In the genomic region with DNA sequence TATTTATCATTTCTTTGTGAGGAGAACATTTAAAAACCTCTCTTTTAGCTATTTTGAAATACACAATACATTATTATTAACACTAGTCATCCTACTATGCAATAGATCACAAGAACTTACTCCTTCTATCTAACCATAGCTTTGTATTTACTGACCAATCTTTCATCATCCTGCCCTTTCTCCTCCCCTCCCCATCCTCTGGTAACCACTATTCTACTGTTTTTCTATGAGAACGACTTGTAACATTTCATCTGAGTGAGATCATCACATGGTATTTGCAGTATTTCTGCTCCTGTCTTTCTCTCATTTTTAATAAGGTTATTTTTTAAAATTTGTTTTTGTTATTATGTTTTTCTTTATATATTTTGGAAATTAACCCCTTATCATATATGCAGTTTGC, we compare ENCODE assay signal across 16 cellular contexts.
A peak's percentile ranks its signal among the peaks of the same experiment; 100 is the strongest.
DNase-seq lines count a peak whose midpoint lies in the region; ATAC-seq, FAIRE-seq and TF ChIP-seq lines count a peak whose summit lies in the region.
"Had no signal": no experiment of that assay in that cellular context is flagged by ENCODE, and none has a peak within 500 bp of the region (broad histone marks: within the 10 kb centered on the region; RNA-seq: fewer than 3 reads in every experiment).

No MANE protein-coding gene starts in this region.

- H3K4me1 ChIP-seq in astrocyte (ENCODE audit: insufficient read depth, low read length), result no peaks in the 10 kb centered on the region
- H3K4me1 ChIP-seq: A549 had no signal

- H3K27ac Mint-ChIP-seq in astrocyte (ENCODE audit: unreplicated experiment), result peak overlapping the region; percentile 81
- H3K27ac Mint-ChIP-seq: HFFc6 had no signal

- no peak overlapping the region for H3K4me3 ChIP-seq in astrocyte (ENCODE audit: insufficient read depth, low read depth, low read length)
- H3K4me3 ChIP-seq in fibroblast of mammary gland (ENCODE audit: control insufficient read depth, low read depth, low read length), result no peak overlapping the region
- H3K4me3 ChIP-seq: A549 had no signal

- no peak overlapping the region for H2AFZ ChIP-seq in astrocyte (ENCODE audit: low read depth, low read length)

- H3K4me3 Mint-ChIP-seq in astrocyte (ENCODE audit: unreplicated experiment), result no peak overlapping the region
- H3K4me3 Mint-ChIP-seq: HFFc6 had no signal

- H3K36me3 Mint-ChIP-seq in astrocyte (ENCODE audit: low read depth, unreplicated experiment), result no peaks in the 10 kb centered on the region

- H3K9me3 Mint-ChIP-seq in astrocyte (ENCODE audit: unreplicated experiment), result no peaks in the 10 kb centered on the region

- H3K9me3 ChIP-seq in astrocyte (ENCODE audit: insufficient read depth, low read depth, low read length), result no peaks in the 10 kb centered on the region
- H3K9me3 ChIP-seq: A549 had no signal

- peaks cover 14% of the 10 kb centered on the region for H3K4me1 Mint-ChIP-seq in astrocyte (ENCODE audit: low read depth, unreplicated experiment)

- no peaks in the 10 kb centered on the region for H4K20me1 ChIP-seq in astrocyte (ENCODE audit: insufficient read depth, low read length)

- no peak overlapping the region for H3K9ac ChIP-seq in astrocyte (ENCODE audit: low read length)

- no peaks in the 10 kb centered on the region for H3K27me3 ChIP-seq in astrocyte (ENCODE audit: insufficient read depth, low read length)

- ATAC-seq in HG02885 (IDR thresholded peaks at IDR 0.05; ENCODE audit: poor library complexity, unreplicated experiment), result no peak
- ATAC-seq: A549 had no signal

- no peak for DNase-seq in D721Med (ENCODE audit: insufficient read length, low spot score)
- DNase-seq in astrocyte (ENCODE audit: low read depth), result peak; percentile 8
- DNase-seq in fibroblast of mammary gland (ENCODE audit: low read depth), result peak; percentile 2
- DNase-seq in renal cortical epithelial cell (ENCODE audit: low read depth), result peak; percentile 32
- DNase-seq in stimulated activated CD8-positive, alpha-beta memory T cell treated with anti-CD3 and anti-CD28 coated beads, Interleukin-4, amount 100 ng/mL, for 48 hours, result no peak
- no peak for DNase-seq in T-helper 2 cell
- DNase-seq: DMS153; HFFc6; MV-4-11; NCI-H1417; NCI-H187 treated with DMSO at 0.1 percent for 48 hours; NCI-H446; NK-92 treated with Interleukin-12 subunit alpha and Interleukin-12 subunit beta, amount 100 ng/mL, for 24 hours had no signal

- no peaks in the 10 kb centered on the region for H3K36me3 ChIP-seq in astrocyte (ENCODE audit: insufficient read depth, low read length)

- H3K27ac ChIP-seq in astrocyte (ENCODE audit: low read depth, low read length), result no peak overlapping the region
- H3K27ac ChIP-seq: A549, C4-2B had no signal

- H3K79me2 ChIP-seq in astrocyte (ENCODE audit: insufficient read depth, low read length), result no peaks in the 10 kb centered on the region

- no peaks in the 10 kb centered on the region for H3K27me3 Mint-ChIP-seq in astrocyte (ENCODE audit: low read depth, unreplicated experiment)

- no peak for TF ChIP-seq CTCF in D721Med (IDR thresholded peaks at IDR 0.05; ENCODE audit: insufficient read depth, missing control alignments)
- no peak for TF ChIP-seq CTCF in astrocyte (IDR thresholded peaks at IDR 0.05; ENCODE audit: insufficient read depth, low read depth, low read length)
- TF ChIP-seq CTCF in fibroblast of mammary gland (conservative IDR thresholded peaks at IDR 0.05; ENCODE audit: control insufficient read depth, insufficient read depth, low read depth, low read length), result no peak

- peak; percentile 56 for FAIRE-seq in D721Med (lab: Jason Lieb, UNC)
- peak; percentile 63 for FAIRE-seq in astrocyte (lab: Jason Lieb, UNC)

- no peak overlapping the region for H3K4me2 ChIP-seq in astrocyte (ENCODE audit: low read length)
- H3K4me2 ChIP-seq: A549 had no signal

Comparison
In these comparisons a context has a peak if more than half of its experiments do, and no peak if none do; other contexts are left out.
1. DNase-seq: peak in astrocyte (single experiment), fibroblast of mammary gland (single experiment) and renal cortical epithelial cell (single experiment); none in D721Med (single experiment), stimulated activated CD8-positive, alpha-beta memory T cell treated with anti-CD3 and anti-CD28 coated beads, Interleukin-4, amount 100 ng/mL, for 48 hours (single experiment) and T-helper 2 cell (0 of 5).